1 cellular context compared by ENCODE assay signal in genomic region chr3:190073264-190073663, GRCh38.
TF ChIP-seq lines count a peak whose summit lies in the region.

No MANE protein-coding gene starts in this region.

TF ChIP-seq in HepG2, 621 proteins besides CTCF, POLR2A, EP300 and RAD21 (continued from another document):
- TF ChIP-seq ZBTB44 (CRISPR knock-in tag; IDR thresholded peaks at IDR 0.05) (no peak), BCL6 (CRISPR knock-in tag; IDR thresholded peaks at IDR 0.05) (no peak), MEIS2 (CRISPR knock-in tag; IDR thresholded peaks at IDR 0.05) (no peak), FOXM1 (CRISPR knock-in tag; IDR thresholded peaks at IDR 0.05) (no peak), GFI1 (CRISPR knock-in tag; IDR thresholded peaks at IDR 0.05; ENCODE audit: borderline replicate concordance) (no peak), MXD1 (CRISPR knock-in tag; IDR thresholded peaks at IDR 0.05) (no peak), CHD2 (IDR thresholded peaks at IDR 0.05; ENCODE audit: low read depth, low read length) (no peak)
